9 cellular contexts compared by ENCODE assay signal in genomic region chr9:35675204-35675603, GRCh38. TPM values are rescaled to one million over a fixed set of nuclear protein-coding genes. Genes with fewer than 3 reads are reported as not detected.
A peak's percentile ranks its signal among the peaks of the same experiment; 100 is the strongest.
DNase-seq lines count a peak whose midpoint lies in the region; ATAC-seq, FAIRE-seq and TF ChIP-seq lines count a peak whose summit lies in the region.
"Had no signal": no experiment of that assay in that cellular context is flagged by ENCODE, and none has a peak within 500 bp of the region (broad histone marks: within the 10 kb centered on the region; RNA-seq: fewer than 3 reads in every experiment).

No MANE protein-coding gene starts in this region.

- H3K9me2 ChIP-seq in Karpas-422 (replicated peaks; ENCODE audit: insufficient read depth, low read length): no peaks in the 10 kb centered on the region

- in situ Hi-C loops in brain microvascular endothelial cell (cut with HindIII; ENCODE audit: low pct_ligation_motif_present, low sequenced_read_pairs) (no loop called here), HepG2 (cut with HindIII; ENCODE audit: extremely low pct_ligation_motif_present, low pct_unique_long_range_greater_than_20kb) (no loop called here), HAP-1 (cut with MboI; ENCODE audit: low sequenced_read_pairs) (no loop called here)

- TF ChIP-seq CTCF in brain microvascular endothelial cell (IDR thresholded peaks at IDR 0.05; ENCODE audit: low read depth, low read length, missing control alignments) (no peak), HepG2 (CRISPR knock-in tag; IDR thresholded peaks at IDR 0.05) (no peak)

- CTCF ChIA-PET in HepG2 (lab: Yijun Ruan, JAX; ENCODE audit: low intra/inter-chr PET ratio, low total read pairs): no interaction called here

- no peaks in the 10 kb centered on the region for H3K9me3 Mint-ChIP-seq in stimulated activated effector memory CD8-positive, alpha-beta T cell treated with anti-CD3 and anti-CD28 coated beads, Interleukin-12 subunit alpha, Interleukin-12 subunit beta, amount 100 ng/mL, for 72 hours

- H2AFZ ChIP-seq in Karpas-422 (ENCODE audit: low read length): no peak overlapping the region
- no peak overlapping the region for H2AFZ ChIP-seq in HepG2 (ENCODE audit: low read length)

- BruUV-seq in HepG2 (replicated peaks; lab: Mats Ljungman, UMichigan): no TSS peak

- no peak for TF ChIP-seq POLR2A in HepG2 (IDR thresholded peaks at IDR 0.05; ENCODE audit: insufficient read depth in 1 of 2, low read depth in 2 of 2, low read length in 2 of 2)

- FAIRE-seq in HepG2 (lab: Jason Lieb, UNC): no peak
- FAIRE-seq: GM12892 had no signal

- TF ChIP-seq RAD21 in HepG2 (CRISPR knock-in tag; IDR thresholded peaks at IDR 0.05): no peak

- POLR2A ChIA-PET in HepG2 (lab: Yijun Ruan, JAX): interaction anchor here (0.9 kb wide), 1 partner anchor 15 kb away, joined by 6 read pairs; no protein-coding TSS in a partner anchor

- no peaks in the 10 kb centered on the region for H4K20me1 ChIP-seq in Karpas-422 (ENCODE audit: insufficient read depth, low read depth, low read length)
- no peaks in the 10 kb centered on the region for H4K20me1 ChIP-seq in HepG2 (ENCODE audit: insufficient read depth, low read length)

- H3K4me1 Mint-ChIP-seq in stimulated activated effector memory CD8-positive, alpha-beta T cell treated with anti-CD3 and anti-CD28 coated beads, Interleukin-12 subunit alpha, Interleukin-12 subunit beta, amount 100 ng/mL, for 72 hours: peaks cover 16% of the 10 kb centered on the region

- H3K27ac Mint-ChIP-seq in stimulated activated effector memory CD8-positive, alpha-beta T cell treated with anti-CD3 and anti-CD28 coated beads, Interleukin-12 subunit alpha, Interleukin-12 subunit beta, amount 100 ng/mL, for 72 hours: no peak overlapping the region

- TF ChIP-seq EP300 in HepG2 (IDR thresholded peaks at IDR 0.05; ENCODE audit: low read depth in 2 of 2, low read length in 2 of 2) (no peak), HepG2 (CRISPR knock-in tag; IDR thresholded peaks at IDR 0.05; ENCODE audit: borderline replicate concordance) (no peak)

- H3K4me3 ChIP-seq in Karpas-422 (ENCODE audit: low read length) (no peak overlapping the region; the same call in 1 of the 2 replicates), brain microvascular endothelial cell (ENCODE audit: low read depth, low read length) (peak overlapping the region; percentile 56), HepG2 (replicated peaks in 1 of 3; ENCODE audit: insufficient read depth in 1 of 3, low read depth in 2 of 3, low read length in 3 of 3) (peak overlapping the region in 2 of 3 experiments; percentile 33 to 39; a peak in 3 of 6 replicates), HAP-1 (no peak overlapping the region)

- ATAC-seq in HepG2 (no peak), GM18858 (IDR thresholded peaks at IDR 0.05; ENCODE audit: unreplicated experiment) (no peak)
- peak; percentile 5 for ATAC-seq in stimulated activated effector memory CD8-positive, alpha-beta T cell treated with anti-CD3 and anti-CD28 coated beads, Interleukin-12 subunit alpha, Interleukin-12 subunit beta, amount 100 ng/mL, for 72 hours

- H3K4me3 Mint-ChIP-seq in stimulated activated effector memory CD8-positive, alpha-beta T cell treated with anti-CD3 and anti-CD28 coated beads, Interleukin-12 subunit alpha, Interleukin-12 subunit beta, amount 100 ng/mL, for 72 hours: peak overlapping the region; percentile 40

- H3K4me2 ChIP-seq in Karpas-422 (ENCODE audit: low read depth, low read length, poor library complexity, severe bottlenecking) (no peak overlapping the region), HepG2 (ENCODE audit: low read depth, low read length) (peak overlapping the region; percentile 32; the same call in 1 of the 2 replicates)

- H3K27ac ChIP-seq in Karpas-422 (ENCODE audit: low read length): no peak overlapping the region
- H3K27ac ChIP-seq in brain microvascular endothelial cell: no peak overlapping the region
- H3K27ac ChIP-seq in HepG2 (ENCODE audit: extremely low read length, insufficient read depth, low read length): no peak overlapping the region

- intact Hi-C loops in HepG2 (cut with micrococcal nuclease; ENCODE audit: unreplicated experiment): no loop called here

- H3K36me3 ChIP-seq in Karpas-422 (ENCODE audit: insufficient read depth, low read length) (no peaks in the 10 kb centered on the region), brain microvascular endothelial cell (replicated peaks) (no peaks in the 10 kb centered on the region), HepG2 (replicated peaks in 1 of 2; ENCODE audit: control insufficient read depth in 1 of 2, insufficient read depth in 2 of 2, low read length in 2 of 2) (no peaks in the 10 kb centered on the region), HAP-1 (replicated peaks) (no peaks in the 10 kb centered on the region)

- H3K9me3 ChIP-seq in Karpas-422 (ENCODE audit: low read length) (no peaks in the 10 kb centered on the region), HepG2 (ENCODE audit: low read length) (no peaks in the 10 kb centered on the region), HAP-1 (no peaks in the 10 kb centered on the region)

- DNase-seq in Karpas-422 (no peak), brain microvascular endothelial cell (no peak), HepG2 (ENCODE audit: low spot score) (no peak), HAP-1 (ENCODE audit: low spot score in 2 of 2) (no peak), NCI-H1105 treated with DMSO at 0.1 percent for 48 hours (lab: John Stamatoyannopoulos, UW) (no peak)
- no peak for DNase-seq in stimulated activated effector memory CD8-positive, alpha-beta T cell treated with anti-CD3 and anti-CD28 coated beads, Interleukin-12 subunit alpha, Interleukin-12 subunit beta, amount 100 ng/mL, for 72 hours (ENCODE audit: low spot score in 2 of 2)
- DNase-seq: activated effector memory CD4-positive, alpha-beta T cell treated with Interleukin-2 at 50 U/mL for 16 hours had no signal

- 98% methylated on average over 8 of the region's 13 CpGs for WGBS in HepG2 (ENCODE audit: low lambda C conversion rate)

- H3K79me2 ChIP-seq in Karpas-422 (ENCODE audit: low read length) (no peaks in the 10 kb centered on the region), HepG2 (ENCODE audit: insufficient read depth, low read length) (no peaks in the 10 kb centered on the region)

- peaks cover 5% of the 10 kb centered on the region for H3K36me3 Mint-ChIP-seq in stimulated activated effector memory CD8-positive, alpha-beta T cell treated with anti-CD3 and anti-CD28 coated beads, Interleukin-12 subunit alpha, Interleukin-12 subunit beta, amount 100 ng/mL, for 72 hours

- H3K27me3 ChIP-seq in Karpas-422 (ENCODE audit: low read length) (no peaks in the 10 kb centered on the region), brain microvascular endothelial cell (replicated peaks) (no peaks in the 10 kb centered on the region), HepG2 (ENCODE audit: control insufficient read depth in 1 of 2, insufficient read depth in 2 of 2, low read length in 2 of 2) (no peaks in the 10 kb centered on the region), HAP-1 (ENCODE audit: low read depth) (no peaks in the 10 kb centered on the region)

- H3K9ac ChIP-seq in Karpas-422 (ENCODE audit: low read length): peak overlapping the region; percentile 37; the same call in 1 of the 2 replicates
- no peak overlapping the region for H3K9ac ChIP-seq in HepG2 (ENCODE audit: insufficient read depth, low read depth, low read length)

- peaks cover 16% of the 10 kb centered on the region for H3K4me1 ChIP-seq in Karpas-422 (ENCODE audit: low read length)
- H3K4me1 ChIP-seq in HepG2 (ENCODE audit: insufficient read depth, low read length): peaks cover 49% of the 10 kb centered on the region
- H3K4me1 ChIP-seq in HAP-1: no peaks in the 10 kb centered on the region

RNA-seq across cellular contexts. Expression of gene CA9, which starts 1.5 kb away (rescaled TPM):
- total RNA-seq in Karpas-422 (2014; rRNA removed; shearing (Covaris generic); ENCODE audit: low replicate concordance): 26.8 and 35.2 TPM in 2 replicates
- 0.13 TPM in 1 of 2 replicates, not detected in the other for total RNA-seq in HepG2 (2016; rRNA removed; fragmentation: Illumina TruSeq; extraction: Trizol)
- not detected in 2 replicates for total RNA-seq in HepG2 (2016; cell fraction: cytosol; rRNA removed; fragmentation: Illumina TruSeq; extraction: Trizol; ENCODE audit: low read depth)
- not detected in 2 replicates for total RNA-seq in HepG2 (2016; cell fraction: insoluble cytoplasmic fraction; rRNA removed; fragmentation: Illumina TruSeq; extraction: Trizol)
- not detected in 2 replicates for total RNA-seq in HepG2 (2016; cell fraction: membrane; rRNA removed; fragmentation: Illumina TruSeq; extraction: Trizol)
- total RNA-seq in HepG2 (2016; cell fraction: nucleus; rRNA removed; fragmentation: Illumina TruSeq; extraction: Trizol): 0.75 TPM in 1 of 2 replicates, not detected in the other
- 118 and 152 TPM in 2 replicates for polyA plus RNA-seq in HepG2 (2011; rRNA removed)
- 65.9 and 115 TPM in 2 replicates for polyA plus RNA-seq in HepG2 (2011; cell fraction: cytosol; rRNA removed)
- polyA plus RNA-seq in HepG2 (2011; cell fraction: nucleus; rRNA removed): 71.7 and 92.6 TPM in 2 replicates
- 45.6 and 49.0 TPM in 2 replicates for polyA plus RNA-seq in HepG2 (2012)
- polyA plus RNA-seq in HepG2 (2016; cell fraction: cytosol; fragmentation: Illumina TruSeq; extraction: Trizol; ENCODE audit: low read depth): not detected in 2 replicates
- polyA plus RNA-seq in HepG2 (2016; cell fraction: insoluble cytoplasmic fraction; fragmentation: Illumina TruSeq; extraction: Trizol; ENCODE audit: low read depth): 0.45 TPM in 1 of 2 replicates, not detected in the other
- not detected in 2 replicates for polyA plus RNA-seq in HepG2 (2016; cell fraction: membrane; fragmentation: Illumina TruSeq; extraction: Trizol; ENCODE audit: low read depth)
- polyA plus RNA-seq in HepG2 (2016; cell fraction: nucleus; fragmentation: Illumina TruSeq; extraction: Trizol; ENCODE audit: insufficient read depth, low read depth): 0.79 and 0.89 TPM in 2 replicates
- 31.3 and 95.8 TPM in 2 replicates for polyA minus RNA-seq in HepG2 (2011; rRNA and poly(A)+ RNA removed; ENCODE audit: low replicate concordance)
- polyA minus RNA-seq in HepG2 (2011; cell fraction: cytosol; rRNA and poly(A)+ RNA removed): 28.6 and 34.4 TPM in 2 replicates
- polyA minus RNA-seq in HepG2 (2011; cell fraction: nucleus; rRNA and poly(A)+ RNA removed): 11.6 and 12.8 TPM in 2 replicates

RNA-seq across cellular contexts. Expression of gene ARHGEF39, which starts 10.2 kb away (rescaled TPM):
- 15.3 and 16.0 TPM in 2 replicates for total RNA-seq in Karpas-422 (2014; rRNA removed; shearing (Covaris generic); ENCODE audit: low replicate concordance)
- total RNA-seq in HepG2 (2016; rRNA removed; fragmentation: Illumina TruSeq; extraction: Trizol): 10.4 and 11.2 TPM in 2 replicates
- 3.5 and 4.4 TPM in 2 replicates for total RNA-seq in HepG2 (2016; cell fraction: cytosol; rRNA removed; fragmentation: Illumina TruSeq; extraction: Trizol; ENCODE audit: low read depth)
- 9.7 and 11.9 TPM in 2 replicates for total RNA-seq in HepG2 (2016; cell fraction: insoluble cytoplasmic fraction; rRNA removed; fragmentation: Illumina TruSeq; extraction: Trizol)
- 4.7 and 6.0 TPM in 2 replicates for total RNA-seq in HepG2 (2016; cell fraction: membrane; rRNA removed; fragmentation: Illumina TruSeq; extraction: Trizol)
- 8.4 and 9.2 TPM in 2 replicates for total RNA-seq in HepG2 (2016; cell fraction: nucleus; rRNA removed; fragmentation: Illumina TruSeq; extraction: Trizol)
- polyA plus RNA-seq in HepG2 (2011; rRNA removed): 8.0 and 12.3 TPM in 2 replicates
- 5.4 and 7.1 TPM in 2 replicates for polyA plus RNA-seq in HepG2 (2011; cell fraction: cytosol; rRNA removed)
- 19.1 and 24.4 TPM in 2 replicates for polyA plus RNA-seq in HepG2 (2011; cell fraction: nucleus; rRNA removed)
- polyA plus RNA-seq in HepG2 (2012): 3.1 and 6.1 TPM in 2 replicates
- 1.8 and 2.1 TPM in 2 replicates for polyA plus RNA-seq in HepG2 (2016; cell fraction: cytosol; fragmentation: Illumina TruSeq; extraction: Trizol; ENCODE audit: low read depth)
- polyA plus RNA-seq in HepG2 (2016; cell fraction: insoluble cytoplasmic fraction; fragmentation: Illumina TruSeq; extraction: Trizol; ENCODE audit: low read depth): 12.7 and 16.4 TPM in 2 replicates
- polyA plus RNA-seq in HepG2 (2016; cell fraction: membrane; fragmentation: Illumina TruSeq; extraction: Trizol; ENCODE audit: low read depth): 3.7 and 3.9 TPM in 2 replicates
- polyA plus RNA-seq in HepG2 (2016; cell fraction: nucleus; fragmentation: Illumina TruSeq; extraction: Trizol; ENCODE audit: insufficient read depth, low read depth): 32.0 and 32.6 TPM in 2 replicates
- 20.2 and 52.2 TPM in 2 replicates for polyA minus RNA-seq in HepG2 (2011; rRNA and poly(A)+ RNA removed; ENCODE audit: low replicate concordance)
- 3.9 and 6.0 TPM in 2 replicates for polyA minus RNA-seq in HepG2 (2011; cell fraction: cytosol; rRNA and poly(A)+ RNA removed)
- polyA minus RNA-seq in HepG2 (2011; cell fraction: nucleus; rRNA and poly(A)+ RNA removed): 11.6 and 15.7 TPM in 2 replicates

RNA-seq across cellular contexts. Expression of gene TPM2, which starts 14.5 kb away (rescaled TPM):
- total RNA-seq in Karpas-422 (2014; rRNA removed; shearing (Covaris generic); ENCODE audit: low replicate concordance): 0.19 TPM in 1 of 2 replicates, not detected in the other
- 0.20 and 3.1 TPM in 2 replicates for total RNA-seq in HepG2 (2016; rRNA removed; fragmentation: Illumina TruSeq; extraction: Trizol)
- 0.61 and 0.71 TPM in 2 replicates for total RNA-seq in HepG2 (2016; cell fraction: cytosol; rRNA removed; fragmentation: Illumina TruSeq; extraction: Trizol; ENCODE audit: low read depth)
- 0.25 and 3.2 TPM in 2 replicates for total RNA-seq in HepG2 (2016; cell fraction: insoluble cytoplasmic fraction; rRNA removed; fragmentation: Illumina TruSeq; extraction: Trizol)
- total RNA-seq in HepG2 (2016; cell fraction: membrane; rRNA removed; fragmentation: Illumina TruSeq; extraction: Trizol): 0.28 and 0.31 TPM in 2 replicates
- 2.5 and 3.7 TPM in 2 replicates for total RNA-seq in HepG2 (2016; cell fraction: nucleus; rRNA removed; fragmentation: Illumina TruSeq; extraction: Trizol)
- 10.7 and 11.4 TPM in 2 replicates for polyA plus RNA-seq in HepG2 (2011; rRNA removed)
- polyA plus RNA-seq in HepG2 (2011; cell fraction: cytosol; rRNA removed): 1.2 and 1.3 TPM in 2 replicates
- polyA plus RNA-seq in HepG2 (2011; cell fraction: nucleus; rRNA removed): 178 and 189 TPM in 2 replicates
- 21.8 and 22.6 TPM in 2 replicates for polyA plus RNA-seq in HepG2 (2012)
- polyA plus RNA-seq in HepG2 (2016; cell fraction: cytosol; fragmentation: Illumina TruSeq; extraction: Trizol; ENCODE audit: low read depth): 0.17 and 0.26 TPM in 2 replicates
- 0.66 TPM in 2 replicates for polyA plus RNA-seq in HepG2 (2016; cell fraction: insoluble cytoplasmic fraction; fragmentation: Illumina TruSeq; extraction: Trizol; ENCODE audit: low read depth)
- 0.22 and 0.23 TPM in 2 replicates for polyA plus RNA-seq in HepG2 (2016; cell fraction: membrane; fragmentation: Illumina TruSeq; extraction: Trizol; ENCODE audit: low read depth)
- 23.2 and 23.6 TPM in 2 replicates for polyA plus RNA-seq in HepG2 (2016; cell fraction: nucleus; fragmentation: Illumina TruSeq; extraction: Trizol; ENCODE audit: insufficient read depth, low read depth)
- polyA minus RNA-seq in HepG2 (2011; rRNA and poly(A)+ RNA removed; ENCODE audit: low replicate concordance): 1.2 and 49.0 TPM in 2 replicates
- 0.97 and 1.4 TPM in 2 replicates for polyA minus RNA-seq in HepG2 (2011; cell fraction: cytosol; rRNA and poly(A)+ RNA removed)
- 8.1 and 10.1 TPM in 2 replicates for polyA minus RNA-seq in HepG2 (2011; cell fraction: nucleus; rRNA and poly(A)+ RNA removed)

RNA-seq across cellular contexts. Expression of gene CCDC107, which starts 17.1 kb away (rescaled TPM):
- total RNA-seq in Karpas-422 (2014; rRNA removed; shearing (Covaris generic); ENCODE audit: low replicate concordance): 13.2 and 24.0 TPM in 2 replicates
- 4.1 and 7.1 TPM in 2 replicates for total RNA-seq in HepG2 (2016; rRNA removed; fragmentation: Illumina TruSeq; extraction: Trizol)
- 13.2 and 13.3 TPM in 2 replicates for total RNA-seq in HepG2 (2016; cell fraction: cytosol; rRNA removed; fragmentation: Illumina TruSeq; extraction: Trizol; ENCODE audit: low read depth)
- total RNA-seq in HepG2 (2016; cell fraction: insoluble cytoplasmic fraction; rRNA removed; fragmentation: Illumina TruSeq; extraction: Trizol): 4.2 and 6.7 TPM in 2 replicates
- total RNA-seq in HepG2 (2016; cell fraction: membrane; rRNA removed; fragmentation: Illumina TruSeq; extraction: Trizol): 13.0 TPM in 2 replicates
- total RNA-seq in HepG2 (2016; cell fraction: nucleus; rRNA removed; fragmentation: Illumina TruSeq; extraction: Trizol): 5.3 and 6.1 TPM in 2 replicates
- 15.2 and 17.4 TPM in 2 replicates for polyA plus RNA-seq in HepG2 (2011; rRNA removed)
- polyA plus RNA-seq in HepG2 (2011; cell fraction: cytosol; rRNA removed): 15.9 and 16.7 TPM in 2 replicates
- polyA plus RNA-seq in HepG2 (2011; cell fraction: nucleus; rRNA removed): 7.4 and 9.8 TPM in 2 replicates
- 8.7 and 10.5 TPM in 2 replicates for polyA plus RNA-seq in HepG2 (2012)
- polyA plus RNA-seq in HepG2 (2016; cell fraction: cytosol; fragmentation: Illumina TruSeq; extraction: Trizol; ENCODE audit: low read depth): 30.2 and 33.6 TPM in 2 replicates
- 6.7 and 7.5 TPM in 2 replicates for polyA plus RNA-seq in HepG2 (2016; cell fraction: insoluble cytoplasmic fraction; fragmentation: Illumina TruSeq; extraction: Trizol; ENCODE audit: low read depth)
- 19.8 and 22.8 TPM in 2 replicates for polyA plus RNA-seq in HepG2 (2016; cell fraction: membrane; fragmentation: Illumina TruSeq; extraction: Trizol; ENCODE audit: low read depth)
- 14.5 and 15.3 TPM in 2 replicates for polyA plus RNA-seq in HepG2 (2016; cell fraction: nucleus; fragmentation: Illumina TruSeq; extraction: Trizol; ENCODE audit: insufficient read depth, low read depth)
- polyA minus RNA-seq in HepG2 (2011; rRNA and poly(A)+ RNA removed; ENCODE audit: low replicate concordance): 3.4 and 5.3 TPM in 2 replicates
- polyA minus RNA-seq in HepG2 (2011; cell fraction: cytosol; rRNA and poly(A)+ RNA removed): 4.0 and 4.5 TPM in 2 replicates
- 4.4 and 4.8 TPM in 2 replicates for polyA minus RNA-seq in HepG2 (2011; cell fraction: nucleus; rRNA and poly(A)+ RNA removed)

RNA-seq across cellular contexts. Expression of gene RMRP, which starts 17.4 kb away (rescaled TPM):
- 23,349 and 56,129 TPM in 2 replicates for total RNA-seq in Karpas-422 (2014; rRNA removed; shearing (Covaris generic); ENCODE audit: low replicate concordance)
- total RNA-seq in HepG2 (2016; rRNA removed; fragmentation: Illumina TruSeq; extraction: Trizol): 1,047 and 4,025 TPM in 2 replicates
- total RNA-seq in HepG2 (2016; cell fraction: cytosol; rRNA removed; fragmentation: Illumina TruSeq; extraction: Trizol; ENCODE audit: low read depth): 14,541 and 17,847 TPM in 2 replicates
- total RNA-seq in HepG2 (2016; cell fraction: insoluble cytoplasmic fraction; rRNA removed; fragmentation: Illumina TruSeq; extraction: Trizol): 1,278 and 4,694 TPM in 2 replicates
- 1,777 and 1,949 TPM in 2 replicates for total RNA-seq in HepG2 (2016; cell fraction: membrane; rRNA removed; fragmentation: Illumina TruSeq; extraction: Trizol)
- total RNA-seq in HepG2 (2016; cell fraction: nucleus; rRNA removed; fragmentation: Illumina TruSeq; extraction: Trizol): 24,487 and 26,007 TPM in 2 replicates
- polyA plus RNA-seq in HepG2 (2011; rRNA removed): 36.7 and 51.4 TPM in 2 replicates
- 33.6 and 36.8 TPM in 2 replicates for polyA plus RNA-seq in HepG2 (2011; cell fraction: cytosol; rRNA removed)
- polyA plus RNA-seq in HepG2 (2011; cell fraction: nucleus; rRNA removed): 3,177 and 3,657 TPM in 2 replicates
- 10.9 and 118 TPM in 2 replicates for polyA plus RNA-seq in HepG2 (2012)
- 4.5 TPM in 1 of 2 replicates, not detected in the other for polyA plus RNA-seq in HepG2 (2016; cell fraction: cytosol; fragmentation: Illumina TruSeq; extraction: Trizol; ENCODE audit: low read depth)
- not detected in 2 replicates for polyA plus RNA-seq in HepG2 (2016; cell fraction: insoluble cytoplasmic fraction; fragmentation: Illumina TruSeq; extraction: Trizol; ENCODE audit: low read depth)
- not detected in 2 replicates for polyA plus RNA-seq in HepG2 (2016; cell fraction: membrane; fragmentation: Illumina TruSeq; extraction: Trizol; ENCODE audit: low read depth)
- polyA plus RNA-seq in HepG2 (2016; cell fraction: nucleus; fragmentation: Illumina TruSeq; extraction: Trizol; ENCODE audit: insufficient read depth, low read depth): not detected in 2 replicates
- polyA minus RNA-seq in HepG2 (2011; rRNA and poly(A)+ RNA removed; ENCODE audit: low replicate concordance): 7,133 and 10,474 TPM in 2 replicates
- polyA minus RNA-seq in HepG2 (2011; cell fraction: cytosol; rRNA and poly(A)+ RNA removed): 10,046 and 14,120 TPM in 2 replicates
- 104,669 and 122,700 TPM in 2 replicates for polyA minus RNA-seq in HepG2 (2011; cell fraction: nucleus; rRNA and poly(A)+ RNA removed)

Comparison
In these comparisons a context has a peak if more than half of its experiments do, and no peak if none do; other contexts are left out.
1. H3K4me3 ChIP-seq: peak in brain microvascular endothelial cell (single experiment) and HepG2 (2 of 3); none in Karpas-422 (single experiment) and HAP-1 (single experiment).
2. RNA of gene CA9, which starts 1.5 kb away (total RNA-seq): 26.8 to 35.2 TPM in Karpas-422; 0.13 to 0.75 TPM in HepG2; every median in the first group is over 10 times any median in the second.